1 cellular context compared by ENCODE assay signal in genomic region chr11:37623778-37624177, GRCh38.
TF ChIP-seq lines count a peak whose summit lies in the region.

No MANE protein-coding gene starts in this region.

TF ChIP-seq in GM12878, 131 proteins besides CTCF, POLR2A, EP300 and RAD21 (continued from another document):
- TF ChIP-seq ZNF592 (IDR thresholded peaks at IDR 0.05), result no peak
TF ChIP-seq in GM12878: peak in this region for 1.
